In genomic region chr6:131061041-131061770, GRCh38 we compare ENCODE assay signal across 8 cellular contexts. TPM values are rescaled to one million over a fixed set of nuclear protein-coding genes. Genes with fewer than 3 reads are reported as not detected.
DNase-seq lines count a peak whose midpoint lies in the region; ATAC-seq and TF ChIP-seq lines count a peak whose summit lies in the region.

No MANE protein-coding gene starts in this region.

- peak overlapping the region; percentile 80 for H3K4me2 ChIP-seq in Loucy (ENCODE audit: low read depth, low read length, poor library complexity, severe bottlenecking)

- DNase-seq in neural crest cell (ENCODE audit: low read depth, low spot score) (no peak), MV-4-11 (lab: John Stamatoyannopoulos, UW) (no peak)
- no peak for DNase-seq in stimulated activated CD4-positive, alpha-beta T cell treated with anti-CD3 and anti-CD28 coated beads, Interleukin-2, amount 100 ng/mL, for 48 hours

- H3K27me3 Mint-ChIP-seq in dendritic cell treated with granulocyte-macrophage colony-stimulating factor and Interleukin-4, amounts not matched to agents 40 ng/mL and 50 ng/mL, for 4 days: peaks cover 21% of the 10 kb centered on the region
- H3K27me3 Mint-ChIP-seq in neural crest cell (ENCODE audit: low read depth): no peaks in the 10 kb centered on the region

- peaks cover 35% of the 10 kb centered on the region for H3K4me1 Mint-ChIP-seq in dendritic cell treated with granulocyte-macrophage colony-stimulating factor and Interleukin-4, amounts not matched to agents 40 ng/mL and 50 ng/mL, for 4 days (ENCODE audit: low read depth)
- peaks cover 34% of the 10 kb centered on the region for H3K4me1 Mint-ChIP-seq in neural crest cell

- peaks cover 9% of the 10 kb centered on the region for H3K9me3 Mint-ChIP-seq in dendritic cell treated with granulocyte-macrophage colony-stimulating factor and Interleukin-4, amounts not matched to agents 40 ng/mL and 50 ng/mL, for 4 days
- peaks cover 3% of the 10 kb centered on the region for H3K9me3 Mint-ChIP-seq in neural crest cell

- H3K9ac ChIP-seq in Loucy (ENCODE audit: low read depth, low read length, poor library complexity, severe bottlenecking): peak overlapping the region; percentile 84

- H2AFZ ChIP-seq in Loucy (ENCODE audit: low read length): no peak overlapping the region

- H4K20me1 ChIP-seq in Loucy (ENCODE audit: insufficient read depth, low read length, poor library complexity, severe bottlenecking): peaks cover 4% of the 10 kb centered on the region

- H3K4me3 ChIP-seq in Loucy (ENCODE audit: low read length, poor library complexity, severe bottlenecking): peak overlapping the region; percentile 74

- peaks cover 67% of the 10 kb centered on the region for H3K79me2 ChIP-seq in Loucy (ENCODE audit: insufficient read depth, low read length)

- no peak overlapping the region for H3K27ac Mint-ChIP-seq in dendritic cell treated with granulocyte-macrophage colony-stimulating factor and Interleukin-4, amounts not matched to agents 40 ng/mL and 50 ng/mL, for 4 days
- H3K27ac Mint-ChIP-seq in neural crest cell (ENCODE audit: unreplicated experiment): no peak overlapping the region

- no peak for TF ChIP-seq CTCF in Loucy (conservative IDR thresholded peaks at IDR 0.05; ENCODE audit: low read length)
- no peak for TF ChIP-seq CTCF in neural crest cell (conservative IDR thresholded peaks at IDR 0.05)

- no peaks in the 10 kb centered on the region for H3K36me3 Mint-ChIP-seq in dendritic cell treated with granulocyte-macrophage colony-stimulating factor and Interleukin-4, amounts not matched to agents 40 ng/mL and 50 ng/mL, for 4 days (ENCODE audit: low read depth)
- peaks cover 12% of the 10 kb centered on the region for H3K36me3 Mint-ChIP-seq in neural crest cell (ENCODE audit: low read depth)

- ATAC-seq in GM18873 (IDR thresholded peaks at IDR 0.05; ENCODE audit: low FRiP score, unreplicated experiment): peak; percentile 29
- ATAC-seq in HG03442 (IDR thresholded peaks at IDR 0.05; ENCODE audit: unreplicated experiment): no peak
- ATAC-seq in GM21528 (IDR thresholded peaks at IDR 0.05; ENCODE audit: low FRiP score, unreplicated experiment): no peak

- H3K9me2 ChIP-seq in Loucy (replicated peaks; ENCODE audit: low read depth, low read length): no peaks in the 10 kb centered on the region

- no peaks in the 10 kb centered on the region for H3K9me3 ChIP-seq in Loucy (ENCODE audit: insufficient read depth, low read depth, low read length)

- intact Hi-C loops in dendritic cell treated with granulocyte-macrophage colony-stimulating factor and Interleukin-4, amounts not matched to agents 40 ng/mL and 50 ng/mL, for 4 days (cut with micrococcal nuclease): loop anchor here (5.0 kb wide), 1 partner anchor 169 kb away; no protein-coding TSS in a partner anchor

- H3K4me1 ChIP-seq in Loucy (ENCODE audit: insufficient read depth, low read length, poor library complexity, severe bottlenecking): peaks cover 43% of the 10 kb centered on the region

- no peaks in the 10 kb centered on the region for H3K36me3 ChIP-seq in Loucy (ENCODE audit: insufficient read depth, low read length)

- H3K27me3 ChIP-seq in Loucy (ENCODE audit: insufficient read depth, low read length, poor library complexity, severe bottlenecking): no peaks in the 10 kb centered on the region

- no peaks in the 10 kb centered on the region for H3F3A ChIP-seq in Loucy (ENCODE audit: low read depth)

- H3K4me3 Mint-ChIP-seq in dendritic cell treated with granulocyte-macrophage colony-stimulating factor and Interleukin-4, amounts not matched to agents 40 ng/mL and 50 ng/mL, for 4 days: peak overlapping the region; percentile 89
- peak overlapping the region; percentile 94 for H3K4me3 Mint-ChIP-seq in neural crest cell

RNA-seq across cellular contexts. Expression of gene EPB41L2, which starts 1.8 kb away (rescaled TPM):
- total RNA-seq in neural crest cell: 108 and 114 TPM in 2 replicates
